Comparison of ENCODE assay signal across 1 cellular context in genomic region chr7:117212969-117213877, GRCh38.
TF ChIP-seq lines count a peak whose summit lies in the region.

No MANE protein-coding gene starts in this region.

TF ChIP-seq in K562, 482 proteins besides CTCF, POLR2A, EP300 and RAD21 (continued from another document and continues in another):
- TF ChIP-seq, protein P1, sequence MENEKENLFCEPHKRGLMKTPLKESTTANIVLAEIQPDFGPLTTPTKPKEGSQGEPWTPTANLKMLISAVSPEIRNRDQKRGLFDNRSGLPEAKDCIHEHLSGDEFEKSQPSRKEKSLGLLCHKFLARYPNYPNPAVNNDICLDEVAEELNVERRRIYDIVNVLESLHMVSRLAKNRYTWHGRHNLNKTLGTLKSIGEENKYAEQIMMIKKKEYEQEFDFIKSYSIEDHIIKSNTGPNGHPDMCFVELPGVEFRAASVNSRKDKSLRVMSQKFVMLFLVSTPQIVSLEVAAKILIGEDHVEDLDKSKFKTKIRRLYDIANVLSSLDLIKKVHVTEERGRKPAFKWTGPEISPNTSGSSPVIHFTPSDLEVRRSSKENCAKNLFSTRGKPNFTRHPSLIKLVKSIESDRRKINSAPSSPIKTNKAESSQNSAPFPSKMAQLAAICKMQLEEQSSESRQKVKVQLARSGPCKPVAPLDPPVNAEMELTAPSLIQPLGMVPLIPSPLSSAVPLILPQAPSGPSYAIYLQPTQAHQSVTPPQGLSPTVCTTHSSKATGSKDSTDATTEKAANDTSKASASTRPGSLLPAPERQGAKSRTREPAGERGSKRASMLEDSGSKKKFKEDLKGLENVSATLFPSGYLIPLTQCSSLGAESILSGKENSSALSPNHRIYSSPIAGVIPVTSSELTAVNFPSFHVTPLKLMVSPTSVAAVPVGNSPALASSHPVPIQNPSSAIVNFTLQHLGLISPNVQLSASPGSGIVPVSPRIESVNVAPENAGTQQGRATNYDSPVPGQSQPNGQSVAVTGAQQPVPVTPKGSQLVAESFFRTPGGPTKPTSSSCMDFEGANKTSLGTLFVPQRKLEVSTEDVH (IDR thresholded peaks at IDR 0.05; ENCODE audit: low read depth, partially characterized antibody): peak; percentile 15
- TF ChIP-seq TBL1XR1 (IDR thresholded peaks at IDR 0.05; ENCODE audit: low read length in 2 of 2) (peak in 1 of 2 experiments; percentile 56; a peak in 1 of 4 replicates), ZNF146 (CRISPR knock-in tag; IDR thresholded peaks at IDR 0.05; ENCODE audit: unreplicated experiment) (no peak), CREM (IDR thresholded peaks at IDR 0.05; ENCODE audit: low read depth) (no peak), ZHX1 (conservative IDR thresholded peaks at IDR 0.05; ENCODE audit: low read length) (0 out of 2 replicates have a peak, but pooled peaks have one; percentile 47), ZNF140 (CRISPR knock-in tag; IDR thresholded peaks at IDR 0.05) (no peak), ZNF12 (CRISPR knock-in tag; IDR thresholded peaks at IDR 0.05) (no peak), GABPB2 (CRISPR knock-in tag; conservative IDR thresholded peaks at IDR 0.05) (no peak), EHMT2 (IDR thresholded peaks at IDR 0.05) (peak; percentile 85), ARID2 (IDR thresholded peaks at IDR 0.05) (no peak), DPF2 (IDR thresholded peaks at IDR 0.05) (no peak), SNRNP70 (optimal IDR thresholded peaks at IDR 0.05; ENCODE audit: low read depth, low read length) (no peak), CCAR2 (IDR thresholded peaks at IDR 0.05; ENCODE audit: low read depth, low read length) (no peak), RCOR1 (IDR thresholded peaks at IDR 0.05; ENCODE audit: borderline replicate concordance in 1 of 2, low read depth in 2 of 2, low read length in 2 of 2) (0 out of 4 replicates have a peak, but pooled peaks of 1 of the 2 experiments have one; percentile 17), MLLT1 (IDR thresholded peaks at IDR 0.05) (peak in 1 of 2 experiments; percentile 80; a peak in 1 of 4 replicates), MECOM (CRISPR knock-in tag; IDR thresholded peaks at IDR 0.05) (0 out of 2 replicates have a peak, but pooled peaks have one; percentile 14), TRIM28 (IDR thresholded peaks at IDR 0.05) (no peak), ARNT (IDR thresholded peaks at IDR 0.05) (0 out of 4 replicates have a peak, but pooled peaks of 1 of the 2 experiments have one; percentile 53), KLF13 (tag; IDR thresholded peaks at IDR 0.05; ENCODE audit: borderline replicate concordance, low read depth) (no peak), ZNF3 (CRISPR knock-in tag; IDR thresholded peaks at IDR 0.05) (no peak), CREBBP (IDR thresholded peaks at IDR 0.05; ENCODE audit: low read depth, low read length) (no peak), SMAD3 (CRISPR knock-in tag; conservative IDR thresholded peaks at IDR 0.05) (0 out of 2 replicates have a peak, but pooled peaks have one; percentile 19), ZKSCAN8 (CRISPR knock-in tag; IDR thresholded peaks at IDR 0.05) (no peak), KDM2B (CRISPR knock-in tag; IDR thresholded peaks at IDR 0.05) (no peak), FOXJ3 (CRISPR knock-in tag; IDR thresholded peaks at IDR 0.05) (no peak)
- TF ChIP-seq, protein P2, sequence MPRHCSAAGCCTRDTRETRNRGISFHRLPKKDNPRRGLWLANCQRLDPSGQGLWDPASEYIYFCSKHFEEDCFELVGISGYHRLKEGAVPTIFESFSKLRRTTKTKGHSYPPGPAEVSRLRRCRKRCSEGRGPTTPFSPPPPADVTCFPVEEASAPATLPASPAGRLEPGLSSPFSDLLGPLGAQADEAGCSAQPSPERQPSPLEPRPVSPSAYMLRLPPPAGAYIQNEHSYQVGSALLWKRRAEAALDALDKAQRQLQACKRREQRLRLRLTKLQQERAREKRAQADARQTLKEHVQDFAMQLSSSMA (CRISPR knock-in tag; IDR thresholded peaks at IDR 0.05): no peak
- TF ChIP-seq, protein P3, sequence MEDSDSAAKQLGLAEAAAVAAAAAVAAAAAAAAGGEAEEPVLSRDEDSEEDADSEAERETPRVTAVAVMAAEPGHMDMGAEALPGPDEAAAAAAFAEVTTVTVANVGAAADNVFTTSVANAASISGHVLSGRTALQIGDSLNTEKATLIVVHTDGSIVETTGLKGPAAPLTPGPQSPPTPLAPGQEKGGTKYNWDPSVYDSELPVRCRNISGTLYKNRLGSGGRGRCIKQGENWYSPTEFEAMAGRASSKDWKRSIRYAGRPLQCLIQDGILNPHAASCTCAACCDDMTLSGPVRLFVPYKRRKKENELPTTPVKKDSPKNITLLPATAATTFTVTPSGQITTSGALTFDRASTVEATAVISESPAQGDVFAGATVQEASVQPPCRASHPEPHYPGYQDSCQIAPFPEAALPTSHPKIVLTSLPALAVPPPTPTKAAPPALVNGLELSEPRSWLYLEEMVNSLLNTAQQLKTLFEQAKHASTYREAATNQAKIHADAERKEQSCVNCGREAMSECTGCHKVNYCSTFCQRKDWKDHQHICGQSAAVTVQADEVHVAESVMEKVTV (CRISPR knock-in tag; IDR thresholded peaks at IDR 0.05): peak; percentile 69
- TF ChIP-seq, protein P4, sequence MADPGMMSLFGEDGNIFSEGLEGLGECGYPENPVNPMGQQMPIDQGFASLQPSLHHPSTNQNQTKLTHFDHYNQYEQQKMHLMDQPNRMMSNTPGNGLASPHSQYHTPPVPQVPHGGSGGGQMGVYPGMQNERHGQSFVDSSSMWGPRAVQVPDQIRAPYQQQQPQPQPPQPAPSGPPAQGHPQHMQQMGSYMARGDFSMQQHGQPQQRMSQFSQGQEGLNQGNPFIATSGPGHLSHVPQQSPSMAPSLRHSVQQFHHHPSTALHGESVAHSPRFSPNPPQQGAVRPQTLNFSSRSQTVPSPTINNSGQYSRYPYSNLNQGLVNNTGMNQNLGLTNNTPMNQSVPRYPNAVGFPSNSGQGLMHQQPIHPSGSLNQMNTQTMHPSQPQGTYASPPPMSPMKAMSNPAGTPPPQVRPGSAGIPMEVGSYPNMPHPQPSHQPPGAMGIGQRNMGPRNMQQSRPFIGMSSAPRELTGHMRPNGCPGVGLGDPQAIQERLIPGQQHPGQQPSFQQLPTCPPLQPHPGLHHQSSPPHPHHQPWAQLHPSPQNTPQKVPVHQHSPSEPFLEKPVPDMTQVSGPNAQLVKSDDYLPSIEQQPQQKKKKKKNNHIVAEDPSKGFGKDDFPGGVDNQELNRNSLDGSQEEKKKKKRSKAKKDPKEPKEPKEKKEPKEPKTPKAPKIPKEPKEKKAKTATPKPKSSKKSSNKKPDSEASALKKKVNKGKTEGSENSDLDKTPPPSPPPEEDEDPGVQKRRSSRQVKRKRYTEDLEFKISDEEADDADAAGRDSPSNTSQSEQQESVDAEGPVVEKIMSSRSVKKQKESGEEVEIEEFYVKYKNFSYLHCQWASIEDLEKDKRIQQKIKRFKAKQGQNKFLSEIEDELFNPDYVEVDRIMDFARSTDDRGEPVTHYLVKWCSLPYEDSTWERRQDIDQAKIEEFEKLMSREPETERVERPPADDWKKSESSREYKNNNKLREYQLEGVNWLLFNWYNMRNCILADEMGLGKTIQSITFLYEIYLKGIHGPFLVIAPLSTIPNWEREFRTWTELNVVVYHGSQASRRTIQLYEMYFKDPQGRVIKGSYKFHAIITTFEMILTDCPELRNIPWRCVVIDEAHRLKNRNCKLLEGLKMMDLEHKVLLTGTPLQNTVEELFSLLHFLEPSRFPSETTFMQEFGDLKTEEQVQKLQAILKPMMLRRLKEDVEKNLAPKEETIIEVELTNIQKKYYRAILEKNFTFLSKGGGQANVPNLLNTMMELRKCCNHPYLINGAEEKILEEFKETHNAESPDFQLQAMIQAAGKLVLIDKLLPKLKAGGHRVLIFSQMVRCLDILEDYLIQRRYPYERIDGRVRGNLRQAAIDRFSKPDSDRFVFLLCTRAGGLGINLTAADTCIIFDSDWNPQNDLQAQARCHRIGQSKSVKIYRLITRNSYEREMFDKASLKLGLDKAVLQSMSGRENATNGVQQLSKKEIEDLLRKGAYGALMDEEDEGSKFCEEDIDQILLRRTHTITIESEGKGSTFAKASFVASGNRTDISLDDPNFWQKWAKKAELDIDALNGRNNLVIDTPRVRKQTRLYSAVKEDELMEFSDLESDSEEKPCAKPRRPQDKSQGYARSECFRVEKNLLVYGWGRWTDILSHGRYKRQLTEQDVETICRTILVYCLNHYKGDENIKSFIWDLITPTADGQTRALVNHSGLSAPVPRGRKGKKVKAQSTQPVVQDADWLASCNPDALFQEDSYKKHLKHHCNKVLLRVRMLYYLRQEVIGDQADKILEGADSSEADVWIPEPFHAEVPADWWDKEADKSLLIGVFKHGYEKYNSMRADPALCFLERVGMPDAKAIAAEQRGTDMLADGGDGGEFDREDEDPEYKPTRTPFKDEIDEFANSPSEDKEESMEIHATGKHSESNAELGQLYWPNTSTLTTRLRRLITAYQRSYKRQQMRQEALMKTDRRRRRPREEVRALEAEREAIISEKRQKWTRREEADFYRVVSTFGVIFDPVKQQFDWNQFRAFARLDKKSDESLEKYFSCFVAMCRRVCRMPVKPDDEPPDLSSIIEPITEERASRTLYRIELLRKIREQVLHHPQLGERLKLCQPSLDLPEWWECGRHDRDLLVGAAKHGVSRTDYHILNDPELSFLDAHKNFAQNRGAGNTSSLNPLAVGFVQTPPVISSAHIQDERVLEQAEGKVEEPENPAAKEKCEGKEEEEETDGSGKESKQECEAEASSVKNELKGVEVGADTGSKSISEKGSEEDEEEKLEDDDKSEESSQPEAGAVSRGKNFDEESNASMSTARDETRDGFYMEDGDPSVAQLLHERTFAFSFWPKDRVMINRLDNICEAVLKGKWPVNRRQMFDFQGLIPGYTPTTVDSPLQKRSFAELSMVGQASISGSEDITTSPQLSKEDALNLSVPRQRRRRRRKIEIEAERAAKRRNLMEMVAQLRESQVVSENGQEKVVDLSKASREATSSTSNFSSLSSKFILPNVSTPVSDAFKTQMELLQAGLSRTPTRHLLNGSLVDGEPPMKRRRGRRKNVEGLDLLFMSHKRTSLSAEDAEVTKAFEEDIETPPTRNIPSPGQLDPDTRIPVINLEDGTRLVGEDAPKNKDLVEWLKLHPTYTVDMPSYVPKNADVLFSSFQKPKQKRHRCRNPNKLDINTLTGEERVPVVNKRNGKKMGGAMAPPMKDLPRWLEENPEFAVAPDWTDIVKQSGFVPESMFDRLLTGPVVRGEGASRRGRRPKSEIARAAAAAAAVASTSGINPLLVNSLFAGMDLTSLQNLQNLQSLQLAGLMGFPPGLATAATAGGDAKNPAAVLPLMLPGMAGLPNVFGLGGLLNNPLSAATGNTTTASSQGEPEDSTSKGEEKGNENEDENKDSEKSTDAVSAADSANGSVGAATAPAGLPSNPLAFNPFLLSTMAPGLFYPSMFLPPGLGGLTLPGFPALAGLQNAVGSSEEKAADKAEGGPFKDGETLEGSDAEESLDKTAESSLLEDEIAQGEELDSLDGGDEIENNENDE (IDR thresholded peaks at IDR 0.05; ENCODE audit: low read depth, low read length): no peak
- TF ChIP-seq, protein P5, sequence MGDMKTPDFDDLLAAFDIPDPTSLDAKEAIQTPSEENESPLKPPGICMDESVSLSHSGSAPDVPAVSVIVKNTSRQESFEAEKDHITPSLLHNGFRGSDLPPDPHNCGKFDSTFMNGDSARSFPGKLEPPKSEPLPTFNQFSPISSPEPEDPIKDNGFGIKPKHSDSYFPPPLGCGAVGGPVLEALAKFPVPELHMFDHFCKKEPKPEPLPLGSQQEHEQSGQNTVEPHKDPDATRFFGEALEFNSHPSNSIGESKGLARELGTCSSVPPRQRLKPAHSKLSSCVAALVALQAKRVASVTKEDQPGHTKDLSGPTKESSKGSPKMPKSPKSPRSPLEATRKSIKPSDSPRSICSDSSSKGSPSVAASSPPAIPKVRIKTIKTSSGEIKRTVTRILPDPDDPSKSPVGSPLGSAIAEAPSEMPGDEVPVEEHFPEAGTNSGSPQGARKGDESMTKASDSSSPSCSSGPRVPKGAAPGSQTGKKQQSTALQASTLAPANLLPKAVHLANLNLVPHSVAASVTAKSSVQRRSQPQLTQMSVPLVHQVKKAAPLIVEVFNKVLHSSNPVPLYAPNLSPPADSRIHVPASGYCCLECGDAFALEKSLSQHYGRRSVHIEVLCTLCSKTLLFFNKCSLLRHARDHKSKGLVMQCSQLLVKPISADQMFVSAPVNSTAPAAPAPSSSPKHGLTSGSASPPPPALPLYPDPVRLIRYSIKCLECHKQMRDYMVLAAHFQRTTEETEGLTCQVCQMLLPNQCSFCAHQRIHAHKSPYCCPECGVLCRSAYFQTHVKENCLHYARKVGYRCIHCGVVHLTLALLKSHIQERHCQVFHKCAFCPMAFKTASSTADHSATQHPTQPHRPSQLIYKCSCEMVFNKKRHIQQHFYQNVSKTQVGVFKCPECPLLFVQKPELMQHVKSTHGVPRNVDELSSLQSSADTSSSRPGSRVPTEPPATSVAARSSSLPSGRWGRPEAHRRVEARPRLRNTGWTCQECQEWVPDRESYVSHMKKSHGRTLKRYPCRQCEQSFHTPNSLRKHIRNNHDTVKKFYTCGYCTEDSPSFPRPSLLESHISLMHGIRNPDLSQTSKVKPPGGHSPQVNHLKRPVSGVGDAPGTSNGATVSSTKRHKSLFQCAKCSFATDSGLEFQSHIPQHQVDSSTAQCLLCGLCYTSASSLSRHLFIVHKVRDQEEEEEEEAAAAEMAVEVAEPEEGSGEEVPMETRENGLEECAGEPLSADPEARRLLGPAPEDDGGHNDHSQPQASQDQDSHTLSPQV (IDR thresholded peaks at IDR 0.05): no peak
